15 cellular contexts compared by ENCODE assay signal in genomic region chrX:149916745-149917392, GRCh38. TPM values are rescaled to one million over a fixed set of nuclear protein-coding genes. Genes with fewer than 3 reads are reported as not detected.
A peak's percentile ranks its signal among the peaks of the same experiment; 100 is the strongest.
DNase-seq lines count a peak whose midpoint lies in the region; ATAC-seq, FAIRE-seq and TF ChIP-seq lines count a peak whose summit lies in the region.
"Had no signal": no experiment of that assay in that cellular context is flagged by ENCODE, and none has a peak within 500 bp of the region (broad histone marks: within the 10 kb centered on the region; RNA-seq: fewer than 3 reads in every experiment).

No MANE protein-coding gene starts in this region.

- H3K4me3 ChIP-seq in colonic mucosa = no peak overlapping the region
- H3K4me3 ChIP-seq: body of pancreas, upper lobe of right lung had no signal

- no peaks in the 10 kb centered on the region for H3K4me1 Mint-ChIP-seq in activated naive CD8-positive, alpha-beta T cell treated with anti-CD3 and anti-CD28 coated beads, Interleukin-2, amount 10 ng/mL, durations not matched to agents 7 days and 5 days

- H3K36me3 ChIP-seq in colonic mucosa = no peaks in the 10 kb centered on the region
- H3K36me3 ChIP-seq: upper lobe of right lung had no signal

- peak overlapping the region; percentile 58 for H3K27ac Mint-ChIP-seq in activated naive CD8-positive, alpha-beta T cell treated with anti-CD3 and anti-CD28 coated beads, Interleukin-2, amount 10 ng/mL, durations not matched to agents 7 days and 5 days

- no peaks in the 10 kb centered on the region for H3K4me1 ChIP-seq in colonic mucosa
- H3K4me1 ChIP-seq: body of pancreas, upper lobe of right lung had no signal

- H3K9ac ChIP-seq in colonic mucosa (ENCODE audit: low read depth in 2 of 2, low read length in 2 of 2) = no peak overlapping the region

- ATAC-seq in GM18499 (IDR thresholded peaks at IDR 0.05; ENCODE audit: insufficient read depth, unreplicated experiment) (peak; percentile 77), HG03175 (IDR thresholded peaks at IDR 0.05; ENCODE audit: unreplicated experiment) (peak; percentile 74), HG03097 (IDR thresholded peaks at IDR 0.05; ENCODE audit: low FRiP score, unreplicated experiment) (no peak)
- peak; percentile 66 for ATAC-seq in activated naive CD8-positive, alpha-beta T cell treated with anti-CD3 and anti-CD28 coated beads, Interleukin-2, amount 10 ng/mL, durations not matched to agents 7 days and 5 days (ENCODE audit: low read depth)
- ATAC-seq: body of pancreas, left cardiac atrium, upper lobe of right lung had no signal

- FAIRE-seq in urothelium cell line (lab: Jason Lieb, UNC) = no peak

- no peak overlapping the region for H3K27ac ChIP-seq in colonic mucosa
- H3K27ac ChIP-seq: body of pancreas, upper lobe of right lung had no signal

- intact Hi-C loops in colonic mucosa (cut with DNase I) = no loop called here

- H3K4me3 Mint-ChIP-seq in activated naive CD8-positive, alpha-beta T cell treated with anti-CD3 and anti-CD28 coated beads, Interleukin-2, amount 10 ng/mL, durations not matched to agents 7 days and 5 days = no peak overlapping the region

- no peak for TF ChIP-seq CTCF in GM20000 (IDR thresholded peaks at IDR 0.05; ENCODE audit: extremely low read depth, missing control alignments)
- TF ChIP-seq CTCF in colonic mucosa (IDR thresholded peaks at IDR 0.05) = no peak

- H3K27me3 Mint-ChIP-seq in activated naive CD8-positive, alpha-beta T cell treated with anti-CD3 and anti-CD28 coated beads, Interleukin-2, amount 10 ng/mL, durations not matched to agents 7 days and 5 days = no peaks in the 10 kb centered on the region

- peaks cover 6% of the 10 kb centered on the region for H3K9me3 Mint-ChIP-seq in activated naive CD8-positive, alpha-beta T cell treated with anti-CD3 and anti-CD28 coated beads, Interleukin-2, amount 10 ng/mL, durations not matched to agents 7 days and 5 days

- POLR2A ChIA-PET in activated naive CD8-positive, alpha-beta T cell treated with anti-CD3 and anti-CD28 coated beads, Interleukin-2, amount 10 ng/mL, durations not matched to agents 7 days and 5 days (lab: Charles Lee) = interaction anchor here (1.0 kb wide), 1 partner anchor 22 kb away, joined by 4 read pairs; the partner anchor contains the start of gene EOLA2

- no peaks in the 10 kb centered on the region for H3K9me3 ChIP-seq in colonic mucosa
- H3K9me3 ChIP-seq: body of pancreas, upper lobe of right lung had no signal

- DNase-seq in GM20000 (ENCODE audit: low spot score) = peak; percentile 15
- no peak for DNase-seq in activated naive CD8-positive, alpha-beta T cell treated with anti-CD3 and anti-CD28 coated beads, Interleukin-2, amount 10 ng/mL, durations not matched to agents 7 days and 5 days
- no peak for DNase-seq in colonic mucosa
- DNase-seq in urothelium cell line (ENCODE audit: low spot score) = no peak
- DNase-seq in NCI-H1436 treated with DMSO at 0.1 percent for 48 hours (lab: John Stamatoyannopoulos, UW) = no peak
- DNase-seq: activated CD4-positive, alpha-beta T cell treated with anti-CD3 and anti-CD28 coated beads, Interleukin-2, amount 50 U/mL, for 4 hours; body of pancreas; left cardiac atrium; NCI-H2029 treated with DMSO at 0.1 percent for 48 hours; SHP77; upper lobe of right lung had no signal

- H3K27me3 ChIP-seq in colonic mucosa = no peaks in the 10 kb centered on the region
- H3K27me3 ChIP-seq: body of pancreas, upper lobe of right lung had no signal

- H3K36me3 Mint-ChIP-seq in activated naive CD8-positive, alpha-beta T cell treated with anti-CD3 and anti-CD28 coated beads, Interleukin-2, amount 10 ng/mL, durations not matched to agents 7 days and 5 days = peaks cover 4% of the 10 kb centered on the region

RNA-seq across cellular contexts. Expression of gene HSFX4, which starts 12.5 kb away (rescaled TPM):
- total RNA-seq in activated naive CD8-positive, alpha-beta T cell treated with anti-CD3 and anti-CD28 coated beads, Interleukin-2, amount 10 ng/mL, durations not matched to agents 7 days and 5 days = not detected
- not detected for total RNA-seq in colonic mucosa
- total RNA-seq: body of pancreas, fibroblast of lung, left cardiac atrium, upper lobe of right lung had no signal

RNA-seq across cellular contexts. Expression of gene EOLA2, which starts 21.4 kb away (rescaled TPM):
- 10 to 100 TPM; 40.8 to 41.5 TPM for total RNA-seq in activated naive CD8-positive, alpha-beta T cell treated with anti-CD3 and anti-CD28 coated beads, Interleukin-2, amount 10 ng/mL, durations not matched to agents 7 days and 5 days
- total RNA-seq in colonic mucosa = 10 to 100 TPM; 28.2 to 28.4 TPM

RNA-seq across cellular contexts. Expression of gene MAGEA8, which starts 35.9 kb away (rescaled TPM):
- not detected for total RNA-seq in activated naive CD8-positive, alpha-beta T cell treated with anti-CD3 and anti-CD28 coated beads, Interleukin-2, amount 10 ng/mL, durations not matched to agents 7 days and 5 days
- total RNA-seq in colonic mucosa = not detected
- total RNA-seq: body of pancreas, fibroblast of lung, left cardiac atrium, upper lobe of right lung had no signal
